14 cellular contexts compared by ENCODE assay signal in genomic region chr9:127138444-127138843, GRCh38. TPM values are rescaled to one million over a fixed set of nuclear protein-coding genes. Genes with fewer than 3 reads are reported as not detected.
A peak's percentile ranks its signal among the peaks of the same experiment; 100 is the strongest.
DNase-seq lines count a peak whose midpoint lies in the region; TF ChIP-seq lines count a peak whose summit lies in the region.
"Had no signal": no experiment of that assay in that cellular context is flagged by ENCODE, and none has a peak within 500 bp of the region (broad histone marks: within the 10 kb centered on the region; RNA-seq: fewer than 3 reads in every experiment).

No MANE protein-coding gene starts in this region.

- 30% methylated on average over 2 of the region's 4 CpGs for WGBS in mammary epithelial cell (ENCODE audit: low coverage, missing lambda C conversion rate)
- 92 to 100% (median 98%) methylated on average over 4 of the region's 4 CpGs for WGBS in ovary, 3 donors
- 82 to 94% (median 93%) methylated on average over 4 of the region's 4 CpGs for WGBS in stomach, 5 donors

- no peak overlapping the region for H3K4me3 ChIP-seq in breast epithelium
- no peak overlapping the region for H3K4me3 ChIP-seq in mammary epithelial cell (replicated peaks in 1 of 3; ENCODE audit: insufficient read depth in 1 of 3, low read depth in 2 of 3, low read length in 3 of 3)
- H3K4me3 ChIP-seq in ovary = no peak overlapping the region
- no peak overlapping the region for H3K4me3 ChIP-seq in stomach
- H3K4me3 ChIP-seq in A673 (ENCODE audit: low read depth, low read length, poor library complexity, severe bottlenecking) = no peak overlapping the region
- no peak overlapping the region for H3K4me3 ChIP-seq in Karpas-422 (ENCODE audit: low read length)
- H3K4me3 ChIP-seq: GM12878, GM23338 had no signal

- H3K79me2 ChIP-seq in mammary epithelial cell (ENCODE audit: insufficient read depth, low read length) = no peaks in the 10 kb centered on the region
- no peaks in the 10 kb centered on the region for H3K79me2 ChIP-seq in Karpas-422 (ENCODE audit: low read length)

- no peaks in the 10 kb centered on the region for H3K9me2 ChIP-seq in Karpas-422 (replicated peaks; ENCODE audit: insufficient read depth, low read length)

- in situ Hi-C loops in mammary epithelial cell (cut with MboI; ENCODE audit: low sequenced_read_pairs in 2 of 2) = no loop called here

- no peak overlapping the region for H3K4me2 ChIP-seq in mammary epithelial cell (ENCODE audit: insufficient read depth, low read depth, low read length)
- H3K4me2 ChIP-seq in Karpas-422 (ENCODE audit: low read depth, low read length, poor library complexity, severe bottlenecking) = no peak overlapping the region
- H3K4me2 ChIP-seq: GM23338 had no signal

- H3K4me1 ChIP-seq in breast epithelium (peaks cover 0 to 5% of the 10 kb centered on the region in 2 donors), mammary epithelial cell (ENCODE audit: insufficient read depth, low read length) (no peaks in the 10 kb centered on the region), ovary (ENCODE audit: insufficient read depth) (peaks cover 9% of the 10 kb centered on the region), stomach (peaks cover 1 to 32% (median 17%) of the 10 kb centered on the region in 4 donors), A673 (ENCODE audit: insufficient read depth, low read length, poor library complexity, severe bottlenecking) (no peaks in the 10 kb centered on the region), Karpas-422 (ENCODE audit: low read length) (no peaks in the 10 kb centered on the region)
- H3K4me1 ChIP-seq: BE2C had no signal

- H4K20me1 ChIP-seq in mammary epithelial cell (ENCODE audit: insufficient read depth, low read length) (no peaks in the 10 kb centered on the region), Karpas-422 (ENCODE audit: insufficient read depth, low read depth, low read length) (peaks cover 7% of the 10 kb centered on the region; the same call in 1 of the 2 replicates)

- BruUV-seq in mammary epithelial cell (replicated peaks; lab: Mats Ljungman, UMichigan) = no TSS peak
- no TSS peak for BruUV-seq in A673 (replicated peaks; lab: Mats Ljungman, UMichigan)

- H3K27ac ChIP-seq in breast epithelium (peak overlapping the region; percentile 8 to 48), mammary epithelial cell (ENCODE audit: insufficient read depth, low read depth, low read length) (no peak overlapping the region), ovary (no peak overlapping the region), stomach (no peak overlapping the region), A673 (ENCODE audit: low read depth, low read length, poor library complexity, severe bottlenecking) (no peak overlapping the region), Karpas-422 (ENCODE audit: low read length) (no peak overlapping the region)
- H3K27ac ChIP-seq: C4-2B had no signal

- no peaks in the 10 kb centered on the region for H3K36me3 ChIP-seq in breast epithelium
- H3K36me3 ChIP-seq in mammary epithelial cell (ENCODE audit: insufficient read depth, low read length) = no peaks in the 10 kb centered on the region
- H3K36me3 ChIP-seq in ovary = no peaks in the 10 kb centered on the region
- no peaks in the 10 kb centered on the region for H3K36me3 ChIP-seq in stomach
- no peaks in the 10 kb centered on the region for H3K36me3 ChIP-seq in A673 (ENCODE audit: insufficient read depth, low read length, poor library complexity, severe bottlenecking)
- no peaks in the 10 kb centered on the region for H3K36me3 ChIP-seq in Karpas-422 (ENCODE audit: insufficient read depth, low read length)
- H3K36me3 ChIP-seq: BE2C had no signal

- dilution Hi-C loops in mammary epithelial cell (cut with HindIII; ENCODE audit: low sequenced_read_pairs) = no loop called here

- H3K27me3 ChIP-seq in breast epithelium = no peaks in the 10 kb centered on the region
- peaks cover 8% of the 10 kb centered on the region for H3K27me3 ChIP-seq in mammary epithelial cell (ENCODE audit: insufficient read depth, low read length)
- H3K27me3 ChIP-seq in ovary = no peaks in the 10 kb centered on the region
- no peaks in the 10 kb centered on the region for H3K27me3 ChIP-seq in stomach
- H3K27me3 ChIP-seq in A673 (replicated peaks; ENCODE audit: insufficient read depth, low read depth, low read length, poor library complexity) = no peaks in the 10 kb centered on the region
- no peaks in the 10 kb centered on the region; the same call in 1 of the 2 replicates for H3K27me3 ChIP-seq in Karpas-422 (ENCODE audit: low read length)
- H3K27me3 ChIP-seq: BE2C had no signal

- H3K9me3 ChIP-seq in breast epithelium (no peaks in the 10 kb centered on the region), mammary epithelial cell (replicated peaks; ENCODE audit: insufficient read depth, low read length) (no peaks in the 10 kb centered on the region), ovary (no peaks in the 10 kb centered on the region), stomach (no peaks in the 10 kb centered on the region), A673 (ENCODE audit: low read depth, low read length, poor library complexity, severe bottlenecking) (no peaks in the 10 kb centered on the region), Karpas-422 (ENCODE audit: low read length) (no peaks in the 10 kb centered on the region)
- H3K9me3 ChIP-seq: BE2C had no signal

- H2AFZ ChIP-seq in mammary epithelial cell (ENCODE audit: low read depth, low read length) = no peak overlapping the region
- no peak overlapping the region for H2AFZ ChIP-seq in Karpas-422 (ENCODE audit: low read length)
- H2AFZ ChIP-seq: GM23338 had no signal

- DNase-seq in breast epithelium (ENCODE audit: low spot score in 2 of 2) (no peak), mammary epithelial cell (no peak), ecto neural progenitor cell (ENCODE audit: low spot score) (peak; percentile 25), ovary (peak in 4 of 5 donors; percentile 5 to 12 (median 8)), stomach (peak; percentile 9), A673 (ENCODE audit: low spot score) (no peak), Karpas-422 (no peak)
- DNase-seq: BE2C; CD4-positive, alpha-beta memory T cell; DMS79; H7 had no signal

- POLR2A ChIA-PET in A673 (lab: Charles Lee; ENCODE audit: low non-redundant PET) = no interaction called here

- TF ChIP-seq CTCF in breast epithelium (IDR thresholded peaks at IDR 0.05) (no peak), mammary epithelial cell (conservative IDR thresholded peaks at IDR 0.05 in 1 of 2, IDR thresholded peaks at IDR 0.05 in 1 of 2; ENCODE audit: extremely low read depth in 1 of 2, insufficient read depth in 1 of 2, low read depth in 1 of 2, low read length in 2 of 2) (no peak), ovary (IDR thresholded peaks at IDR 0.05) (no peak), stomach (IDR thresholded peaks at IDR 0.05) (no peak), A673 (conservative IDR thresholded peaks at IDR 0.05; ENCODE audit: low read depth, low read length) (no peak)

- CTCF ChIA-PET in mammary epithelial cell (lab: Charles Lee; ENCODE audit: low non-redundant PET) (no interaction called here), A673 (lab: Charles Lee) (no interaction called here)

- H3K9ac ChIP-seq in mammary epithelial cell (ENCODE audit: insufficient read depth, low read length) = no peak overlapping the region
- no peak overlapping the region for H3K9ac ChIP-seq in Karpas-422 (ENCODE audit: low read length)

- TF ChIP-seq EP300 in ovary (IDR thresholded peaks at IDR 0.05) (no peak), stomach (IDR thresholded peaks at IDR 0.05) (no peak)

- TF ChIP-seq POLR2A in breast epithelium (IDR thresholded peaks at IDR 0.05) (no peak), ovary (IDR thresholded peaks at IDR 0.05) (no peak), stomach (IDR thresholded peaks at IDR 0.05) (no peak)

- intact Hi-C loops in breast epithelium (cut with DNase I; ENCODE audit: low total_unique reads) = no loop called here
- intact Hi-C loops in mammary epithelial cell (cut with micrococcal nuclease) = no loop called here
- intact Hi-C loops in ovary (cut with DNase I) = loop anchor here in 1 of 4 donors (5.0 kb wide), 1 partner anchor 44 kb away; no protein-coding TSS in a partner anchor
- intact Hi-C loops in stomach (cut with DNase I; ENCODE audit: low total_unique reads) = no loop called here
- intact Hi-C loops in A673 (cut with micrococcal nuclease; ENCODE audit: unreplicated experiment) = no loop called here

RNA-seq across cellular contexts. Expression of gene ANGPTL2, which starts 16.0 kb away (rescaled TPM):
- total RNA-seq in breast epithelium (10 to 100 TPM; 30.9 to 61.8 (median 51.8) TPM), mammary epithelial cell (1 to 10 TPM in 1 of 2 donors, not detected in 1; 1.5 TPM), ovary (100 to 1,000 TPM in 1 of 7 donors, 10 to 100 TPM in 5, 1 to 10 TPM in 1; 9.8 to 108 (median 64.1) TPM), stomach (10 to 100 TPM in 4 of 5 donors, 1 to 10 TPM in 1; 7.8 to 26.3 (median 14.0) TPM), A673 (2021) (2.5 and 4.4 TPM in 2 replicates)
- polyA plus RNA-seq in mammary epithelial cell (not detected), ovary (100 to 1,000 TPM in 1 of 2 donors, 10 to 100 TPM in 1; 27.5 to 114 TPM), stomach (1 to 10 TPM; 5.7 to 6.1 (median 5.7) TPM)
- not detected for polyA minus RNA-seq in mammary epithelial cell
- total RNA-seq in Karpas-422 (2014; rRNA removed; shearing (Covaris generic); ENCODE audit: low replicate concordance) = not detected in 2 replicates
- total RNA-seq: CD4-positive, alpha-beta memory T cell had no signal
- polyA plus RNA-seq: CD4-positive, alpha-beta memory T cell had no signal

Comparison
In these comparisons a context has a peak if more than half of its experiments do, and no peak if none do; other contexts are left out.
1. H3K27ac ChIP-seq: peak in breast epithelium (2 of 2); none in mammary epithelial cell (single experiment), ovary (0 of 2), stomach (0 of 5), A673 (single experiment) and Karpas-422 (single experiment).
2. DNase-seq: peak in ecto neural progenitor cell (single experiment), ovary (4 of 5) and stomach (single experiment); none in breast epithelium (0 of 2), mammary epithelial cell (single experiment), A673 (single experiment) and Karpas-422 (single experiment).